In the genomic region with DNA sequence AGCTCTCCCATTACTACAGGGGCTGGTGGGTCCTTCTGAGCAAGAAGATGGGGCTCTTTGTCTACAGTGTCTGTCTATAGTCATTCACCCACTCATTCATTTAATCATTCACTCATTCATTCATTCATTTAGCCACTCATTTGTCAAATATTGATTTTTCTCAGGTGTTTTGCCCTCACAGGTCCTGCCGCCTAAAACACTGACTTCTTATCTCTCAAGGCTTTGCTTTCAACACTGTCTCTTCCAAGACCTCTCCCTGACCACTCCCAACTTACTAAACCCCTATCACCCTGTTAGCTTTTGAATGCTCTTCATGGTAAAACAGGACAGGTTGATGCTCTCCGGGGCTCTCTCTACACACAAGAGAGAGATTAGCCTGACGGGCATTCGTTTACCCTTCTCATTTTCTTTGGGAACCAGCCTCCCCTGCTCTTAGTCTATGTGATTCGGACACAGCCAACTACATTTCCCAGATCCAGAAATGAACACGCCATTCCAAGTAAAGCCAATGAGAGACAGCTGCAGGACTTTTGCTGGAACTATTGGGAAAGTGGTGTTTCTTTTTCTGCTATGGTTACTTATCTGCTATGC, we compare ENCODE assay signal across 12 cellular contexts. TPM values are rescaled to one million over a fixed set of nuclear protein-coding genes. Genes with fewer than 3 reads are reported as not detected.
DNase-seq lines count a peak whose midpoint lies in the region; ATAC-seq and TF ChIP-seq lines count a peak whose summit lies in the region.
"Had no signal": no experiment of that assay in that cellular context is flagged by ENCODE, and none has a peak within 500 bp of the region (broad histone marks: within the 10 kb centered on the region; RNA-seq: fewer than 3 reads in every experiment).

No MANE protein-coding gene starts in this region.

- no peaks in the 10 kb centered on the region for H3K9me3 ChIP-seq in effector memory CD4-positive, alpha-beta T cell (ENCODE audit: control insufficient read depth, low read length)

- H3K27me3 Mint-ChIP-seq in CD14-positive monocyte (ENCODE audit: low read depth in 3 of 3), result no peaks in the 10 kb centered on the region
- no peaks in the 10 kb centered on the region for H3K27me3 Mint-ChIP-seq in IgD-negative memory B cell
- H3K27me3 Mint-ChIP-seq in endothelial cell (ENCODE audit: unreplicated experiment), result peaks cover 5% of the 10 kb centered on the region

- intact Hi-C loops in CD14-positive monocyte (cut with micrococcal nuclease), result loop anchor here in 1 of 2 donors (10.0 kb wide), 1 partner anchor 59 kb away; a partner anchor contains a TSS

- no peak for TF ChIP-seq CTCF in CD14-positive monocyte (IDR thresholded peaks at IDR 0.05)
- no peak for TF ChIP-seq CTCF in endothelial cell (IDR thresholded peaks at IDR 0.05; ENCODE audit: unreplicated experiment)

- H3K4me3 ChIP-seq in effector memory CD4-positive, alpha-beta T cell (ENCODE audit: insufficient read depth, low read depth, low read length, poor library complexity, severe bottlenecking), result no peak overlapping the region

- H3K27me3 ChIP-seq in effector memory CD4-positive, alpha-beta T cell (replicated peaks; ENCODE audit: control insufficient read depth, insufficient read depth, low read length, poor library complexity, severe bottlenecking), result no peaks in the 10 kb centered on the region

- H3K4me1 Mint-ChIP-seq in CD14-positive monocyte (peaks cover 45% of the 10 kb centered on the region), IgD-negative memory B cell (peaks cover 32 to 46% (median 41%) of the 10 kb centered on the region in 3 donors), endothelial cell (ENCODE audit: unreplicated experiment) (peaks cover 9% of the 10 kb centered on the region)

- DNase-seq in CD14-positive monocyte (ENCODE audit: low spot score) (no peak), endothelial cell (ENCODE audit: low spot score) (no peak)
- no peak for DNase-seq in effector memory CD4-positive, alpha-beta T cell
- DNase-seq: NCI-H524 treated with DMSO at 0.1 percent for 48 hours; stimulated activated CD4-positive, alpha-beta T cell treated with anti-CD3 and anti-CD28 coated beads, Interleukin-2, amount 100 ng/mL, for 48 hours; trophoblast cell had no signal

- peaks cover 39% of the 10 kb centered on the region for H3K4me1 ChIP-seq in effector memory CD4-positive, alpha-beta T cell (ENCODE audit: control insufficient read depth, insufficient read depth, low read length, poor library complexity, severe bottlenecking)

- ATAC-seq in GM19372 (IDR thresholded peaks at IDR 0.05; ENCODE audit: low read depth, unreplicated experiment) (peak; percentile 23), GM18870 (IDR thresholded peaks at IDR 0.05; ENCODE audit: unreplicated experiment) (no peak), HG03159 (IDR thresholded peaks at IDR 0.05; ENCODE audit: unreplicated experiment) (no peak), SK-N-SH treated with all-trans-retinoic acid at 6 μM for 48 hours (no peak)

- peaks cover 0 to 12% (median 4%) of the 10 kb centered on the region in 7 donors for H3K9me3 Mint-ChIP-seq in CD14-positive monocyte
- H3K9me3 Mint-ChIP-seq in IgD-negative memory B cell, result peaks cover 0 to 2% (median 0%) of the 10 kb centered on the region in 3 donors
- no peaks in the 10 kb centered on the region for H3K9me3 Mint-ChIP-seq in endothelial cell (ENCODE audit: unreplicated experiment)

- H3K4me3 Mint-ChIP-seq in CD14-positive monocyte, result peak overlapping the region; percentile 4 to 25
- H3K4me3 Mint-ChIP-seq in IgD-negative memory B cell, result peak overlapping the region; percentile 71 to 89 (median 78)
- no peak overlapping the region for H3K4me3 Mint-ChIP-seq in endothelial cell (ENCODE audit: unreplicated experiment)

- H3K36me3 Mint-ChIP-seq in CD14-positive monocyte (peaks cover 0 to 2% of the 10 kb centered on the region in 2 donors), IgD-negative memory B cell (no peaks in the 10 kb centered on the region), endothelial cell (ENCODE audit: low read depth, unreplicated experiment) (peaks cover 3% of the 10 kb centered on the region)

- no peaks in the 10 kb centered on the region for H3K36me3 ChIP-seq in effector memory CD4-positive, alpha-beta T cell (ENCODE audit: control insufficient read depth, insufficient read depth, low read length)

- peak overlapping the region; percentile 84 for H3K27ac ChIP-seq in effector memory CD4-positive, alpha-beta T cell (ENCODE audit: insufficient read depth, low read length, poor library complexity, severe bottlenecking)
- H3K27ac ChIP-seq: epithelial cell of prostate had no signal

- peak overlapping the region; percentile 38 to 95 (median 85) for H3K27ac Mint-ChIP-seq in CD14-positive monocyte
- H3K27ac Mint-ChIP-seq in IgD-negative memory B cell, result peak overlapping the region; percentile 96 to 99 (median 98)
- H3K27ac Mint-ChIP-seq in endothelial cell (ENCODE audit: unreplicated experiment), result no peak overlapping the region

TF ChIP-seq in SK-N-SH treated with all-trans-retinoic acid at 6 μM for 48 hours, 23 proteins besides CTCF, POLR2A, EP300 and RAD21:
- no peak for TF ChIP-seq TOX (CRISPR knock-in tag; IDR thresholded peaks at IDR 0.05; ENCODE audit: borderline replicate concordance)
- TF ChIP-seq OSR1 (CRISPR knock-in tag; IDR thresholded peaks at IDR 0.05), result no peak
- no peak for TF ChIP-seq CSDC2 (CRISPR knock-in tag; IDR thresholded peaks at IDR 0.05)
- TF ChIP-seq PPARA (CRISPR knock-in tag; IDR thresholded peaks at IDR 0.05; ENCODE audit: borderline replicate concordance), result no peak
- TF ChIP-seq, protein P1, sequence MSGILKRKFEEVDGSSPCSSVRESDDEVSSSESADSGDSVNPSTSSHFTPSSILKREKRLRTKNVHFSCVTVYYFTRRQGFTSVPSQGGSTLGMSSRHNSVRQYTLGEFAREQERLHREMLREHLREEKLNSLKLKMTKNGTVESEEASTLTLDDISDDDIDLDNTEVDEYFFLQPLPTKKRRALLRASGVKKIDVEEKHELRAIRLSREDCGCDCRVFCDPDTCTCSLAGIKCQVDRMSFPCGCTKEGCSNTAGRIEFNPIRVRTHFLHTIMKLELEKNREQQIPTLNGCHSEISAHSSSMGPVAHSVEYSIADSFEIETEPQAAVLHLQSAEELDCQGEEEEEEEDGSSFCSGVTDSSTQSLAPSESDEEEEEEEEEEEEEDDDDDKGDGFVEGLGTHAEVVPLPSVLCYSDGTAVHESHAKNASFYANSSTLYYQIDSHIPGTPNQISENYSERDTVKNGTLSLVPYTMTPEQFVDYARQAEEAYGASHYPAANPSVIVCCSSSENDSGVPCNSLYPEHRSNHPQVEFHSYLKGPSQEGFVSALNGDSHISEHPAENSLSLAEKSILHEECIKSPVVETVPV (CRISPR knock-in tag; IDR thresholded peaks at IDR 0.05), result no peak
- no peak for TF ChIP-seq ZNF565 (CRISPR knock-in tag; conservative IDR thresholded peaks at IDR 0.05; ENCODE audit: low read depth)
- TF ChIP-seq ZFP3 (CRISPR knock-in tag; IDR thresholded peaks at IDR 0.05), result no peak
- TF ChIP-seq, protein P2, sequence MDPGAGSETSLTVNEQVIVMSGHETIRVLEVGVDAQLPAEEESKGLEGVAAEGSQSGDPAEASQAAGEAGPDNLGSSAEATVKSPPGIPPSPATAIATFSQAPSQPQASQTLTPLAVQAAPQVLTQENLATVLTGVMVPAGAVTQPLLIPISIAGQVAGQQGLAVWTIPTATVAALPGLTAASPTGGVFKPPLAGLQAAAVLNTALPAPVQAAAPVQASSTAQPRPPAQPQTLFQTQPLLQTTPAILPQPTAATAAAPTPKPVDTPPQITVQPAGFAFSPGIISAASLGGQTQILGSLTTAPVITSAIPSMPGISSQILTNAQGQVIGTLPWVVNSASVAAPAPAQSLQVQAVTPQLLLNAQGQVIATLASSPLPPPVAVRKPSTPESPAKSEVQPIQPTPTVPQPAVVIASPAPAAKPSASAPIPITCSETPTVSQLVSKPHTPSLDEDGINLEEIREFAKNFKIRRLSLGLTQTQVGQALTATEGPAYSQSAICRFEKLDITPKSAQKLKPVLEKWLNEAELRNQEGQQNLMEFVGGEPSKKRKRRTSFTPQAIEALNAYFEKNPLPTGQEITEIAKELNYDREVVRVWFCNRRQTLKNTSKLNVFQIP (CRISPR knock-in tag; IDR thresholded peaks at IDR 0.05; ENCODE audit: borderline replicate concordance, low read depth), result no peak

RNA-seq across cellular contexts. Expression of a gene that starts 22.7 kb away (rescaled TPM):
- polyA plus RNA-seq in CD14-positive monocyte (not detected), IgD-negative memory B cell (not detected)
- not detected for total RNA-seq in endothelial cell (ENCODE audit: unreplicated experiment)

RNA-seq across cellular contexts. Expression of a gene that starts 43.0 kb away (rescaled TPM):
- polyA plus RNA-seq in CD14-positive monocyte (under 1 TPM in 1 of 2 donors, not detected in 1; 0.17 TPM), IgD-negative memory B cell (49.1 TPM)
- 35.9 TPM for total RNA-seq in endothelial cell (ENCODE audit: unreplicated experiment)

RNA-seq across cellular contexts. Expression of a gene that starts 51.3 kb away (rescaled TPM):
- polyA plus RNA-seq in CD14-positive monocyte (100 to 1,000 TPM; 204 to 312 TPM), IgD-negative memory B cell (417 TPM)
- 78.7 TPM for total RNA-seq in endothelial cell (ENCODE audit: unreplicated experiment)

Comparison
In these comparisons a context has a peak if more than half of its experiments do, and no peak if none do; other contexts are left out.
1. RNA of a gene that starts 43.0 kb away (polyA plus RNA-seq): 49.1 TPM in IgD-negative memory B cell (single experiment); 0.17 TPM in CD14-positive monocyte; every median in the first group is over 10 times any median in the second.